In genomic region chr17:40311575-40311974, GRCh38 we compare ENCODE assay signal across 11 cellular contexts. TPM values are rescaled to one million over a fixed set of nuclear protein-coding genes. Genes with fewer than 3 reads are reported as not detected.
DNase-seq lines count a peak whose midpoint lies in the region; ATAC-seq and TF ChIP-seq lines count a peak whose summit lies in the region.
"Had no signal": no experiment of that assay in that cellular context is flagged by ENCODE, and none has a peak within 500 bp of the region (broad histone marks: within the 10 kb centered on the region; RNA-seq: fewer than 3 reads in every experiment).

No MANE protein-coding gene starts in this region.

- H4K20me1 ChIP-seq in BLaER1, result no peaks in the 10 kb centered on the region; the same call in 1 of the 2 replicates

- H3K4me1 Mint-ChIP-seq in natural killer cell, result peaks cover 33 to 63% of the 10 kb centered on the region in 2 donors
- H3K4me1 Mint-ChIP-seq: nephron had no signal

- no peak for ATAC-seq in natural killer cell
- ATAC-seq: K562 had no signal

- H3K27me3 ChIP-seq in BLaER1, result no peaks in the 10 kb centered on the region
- no peaks in the 10 kb centered on the region for H3K27me3 ChIP-seq in colonic mucosa

- H3K36me3 ChIP-seq in BLaER1 (no peaks in the 10 kb centered on the region), colonic mucosa (no peaks in the 10 kb centered on the region)

- H3K36me3 Mint-ChIP-seq in natural killer cell, result no peaks in the 10 kb centered on the region
- H3K36me3 Mint-ChIP-seq: activated naive CD8-positive, alpha-beta T cell had no signal

- no peaks in the 10 kb centered on the region for H3K9me3 Mint-ChIP-seq in natural killer cell
- H3K9me3 Mint-ChIP-seq: nephron had no signal

- TF ChIP-seq CTCF in colonic mucosa (IDR thresholded peaks at IDR 0.05) (no peak), natural killer cell (IDR thresholded peaks at IDR 0.05) (no peak)

- H3K4me3 Mint-ChIP-seq in natural killer cell, result peak overlapping the region; percentile 76

- DNase-seq in NCI-H2029 treated with DMSO at 0.1 percent for 48 hours (lab: John Stamatoyannopoulos, UW) (peak; percentile 47), colonic mucosa (peak; percentile 65), natural killer cell (no peak), HEK293T (ENCODE audit: extremely low spot score) (no peak), cerebellum (ENCODE audit: low spot score) (no peak), SIG-M5 treated with dmso at 0.1 percent for 504 hours (lab: John Stamatoyannopoulos, UW; ENCODE audit: unreplicated experiment) (no peak)
- DNase-seq in central memory CD4-positive, alpha-beta T cell, result no peak

- intact Hi-C loops in colonic mucosa (cut with DNase I) (no loop called here), natural killer cell (cut with micrococcal nuclease) (no loop called here)

- H3K9ac ChIP-seq in BLaER1, result peak overlapping the region; percentile 58
- peak overlapping the region; percentile 6 to 35 for H3K9ac ChIP-seq in colonic mucosa (ENCODE audit: low read depth in 2 of 2, low read length in 2 of 2)

- no peaks in the 10 kb centered on the region for H3K27me3 Mint-ChIP-seq in natural killer cell (ENCODE audit: low read depth in 2 of 2)
- H3K27me3 Mint-ChIP-seq: activated naive CD8-positive, alpha-beta T cell had no signal

- H3K9me3 ChIP-seq in BLaER1 (no peaks in the 10 kb centered on the region), colonic mucosa (no peaks in the 10 kb centered on the region)

- peak overlapping the region; percentile 95 for H3K4me2 ChIP-seq in BLaER1

- CTCF ChIA-PET in HEK293T (lab: Yijun Ruan, JAX), result no interaction called here

- H3K27ac ChIP-seq in BLaER1 (peak overlapping the region; percentile 75), colonic mucosa (peak overlapping the region; percentile 0)

- H3K4me3 ChIP-seq in BLaER1, result no peak overlapping the region
- H3K4me3 ChIP-seq in colonic mucosa, result no peak overlapping the region
- H3K4me3 ChIP-seq: K562 had no signal

- H3K4me1 ChIP-seq in BLaER1 (peaks cover 100% of the 10 kb centered on the region), colonic mucosa (peaks cover 30% of the 10 kb centered on the region)

- POLR2A ChIA-PET in HEK293T (lab: Yijun Ruan, JAX), result no interaction called here

- H3K27ac Mint-ChIP-seq in natural killer cell, result no peak overlapping the region
- H3K27ac Mint-ChIP-seq: activated naive CD8-positive, alpha-beta T cell had no signal

TF ChIP-seq in HEK293T, 16 proteins besides CTCF, POLR2A, EP300 and RAD21:
- no peak for TF ChIP-seq L3MBTL2 (conservative IDR thresholded peaks at IDR 0.05)
- no peak for TF ChIP-seq FOXK2 (IDR thresholded peaks at IDR 0.05)
- no peak for TF ChIP-seq ARNT (IDR thresholded peaks at IDR 0.05)
- TF ChIP-seq PKNOX1 (IDR thresholded peaks at IDR 0.05), result no peak
- no peak for TF ChIP-seq SP1 (IDR thresholded peaks at IDR 0.05)
- no peak for TF ChIP-seq FOXA1 (IDR thresholded peaks at IDR 0.05)
- no peak for TF ChIP-seq HDGF (IDR thresholded peaks at IDR 0.05; ENCODE audit: borderline replicate concordance)
- no peak for TF ChIP-seq TARDBP (IDR thresholded peaks at IDR 0.05)
- TF ChIP-seq BHLHE40 (IDR thresholded peaks at IDR 0.05; ENCODE audit: borderline replicate concordance), result no peak
- TF ChIP-seq ZNF384 (IDR thresholded peaks at IDR 0.05), result no peak
- TF ChIP-seq FOXM1 (IDR thresholded peaks at IDR 0.05; ENCODE audit: borderline replicate concordance), result no peak
- no peak for TF ChIP-seq SUZ12 (IDR thresholded peaks at IDR 0.05)
- no peak for TF ChIP-seq LEF1 (IDR thresholded peaks at IDR 0.05; ENCODE audit: borderline replicate concordance)
- TF ChIP-seq CTBP1 (IDR thresholded peaks at IDR 0.05; ENCODE audit: borderline replicate concordance), result no peak
- TF ChIP-seq ELF4 (IDR thresholded peaks at IDR 0.05), result no peak
- no peak for TF ChIP-seq NFRKB (IDR thresholded peaks at IDR 0.05)

RNA-seq across cellular contexts. Expression of gene RARA, which starts 2.6 kb away (rescaled TPM):
- 10 to 100 TPM; 25.6 to 46.7 TPM for total RNA-seq in colonic mucosa
- total RNA-seq in natural killer cell, result 10 to 100 TPM; 75.9 to 94.6 (median 79.1) TPM
- total RNA-seq in cerebellum, result 4.9 TPM

RNA-seq across cellular contexts. Expression of gene CDC6, which starts 23.9 kb away (rescaled TPM):
- total RNA-seq in colonic mucosa (10 to 100 TPM in 1 of 2 donors, 1 to 10 TPM in 1; 8.5 to 40.8 TPM), natural killer cell (1 to 10 TPM; 3.4 to 4.9 (median 3.8) TPM), cerebellum (8.5 TPM)

RNA-seq across cellular contexts. Expression of gene GJD3, which starts 53.0 kb away (rescaled TPM):
- total RNA-seq in colonic mucosa, result under 1 TPM; 0.40 to 0.85 TPM
- not detected for total RNA-seq in natural killer cell
- 0.45 TPM for total RNA-seq in cerebellum

Comparison
In these comparisons a context has a peak if more than half of its experiments do, and no peak if none do; other contexts are left out.
1. DNase-seq: peak in NCI-H2029 treated with DMSO at 0.1 percent for 48 hours (single experiment) and colonic mucosa (single experiment); none in natural killer cell (single experiment), HEK293T (single experiment), central memory CD4-positive, alpha-beta T cell (single experiment), cerebellum (single experiment) and SIG-M5 treated with dmso at 0.1 percent for 504 hours (single experiment).